Comparison of ENCODE assay signal across 16 cellular contexts in the genomic region with DNA sequence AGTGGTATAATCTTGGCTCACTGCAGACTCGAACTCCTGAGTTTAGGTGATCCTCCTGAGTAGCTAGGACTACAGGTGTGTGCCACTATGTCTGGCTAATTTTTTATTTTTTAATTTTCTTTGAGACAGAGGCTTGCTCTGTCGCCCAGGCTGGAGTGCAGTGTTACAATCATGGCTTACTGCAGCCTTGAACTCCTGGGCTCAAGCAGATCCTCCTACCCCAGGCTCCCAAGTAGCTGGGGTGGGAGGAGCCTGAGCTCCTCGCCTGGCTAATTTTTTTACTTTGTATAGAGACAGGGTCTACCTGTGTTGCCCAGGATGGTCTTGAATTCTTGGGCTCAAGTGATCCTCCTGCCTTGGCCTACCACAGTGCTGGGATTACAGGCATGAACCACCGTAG.
DNase-seq lines count a peak whose midpoint lies in the region; ATAC-seq and TF ChIP-seq lines count a peak whose summit lies in the region.
"Had no signal": no experiment of that assay in that cellular context is flagged by ENCODE, and none has a peak within 500 bp of the region (broad histone marks: within the 10 kb centered on the region; RNA-seq: fewer than 3 reads in every experiment).

No MANE protein-coding gene starts in this region.

- no peaks in the 10 kb centered on the region for H3K36me3 ChIP-seq in Loucy (ENCODE audit: insufficient read depth, low read length)
- H3K36me3 ChIP-seq in neural progenitor cell = no peaks in the 10 kb centered on the region
- H3K36me3 ChIP-seq: SJSA1 had no signal

- peak overlapping the region; percentile 77 for H3K4me2 ChIP-seq in Loucy (ENCODE audit: low read depth, low read length, poor library complexity, severe bottlenecking)
- H3K4me2 ChIP-seq in neural progenitor cell = no peak overlapping the region

- peak overlapping the region; percentile 98 for H3K27ac Mint-ChIP-seq in activated T-cell treated with anti-CD3 and anti-CD28 coated beads, Interleukin-2, amount 50 U/mL, for 72 hours
- peak overlapping the region; percentile 27 for H3K27ac Mint-ChIP-seq in dendritic cell treated with granulocyte-macrophage colony-stimulating factor and Interleukin-4, amounts not matched to agents 40 ng/mL and 50 ng/mL, for 4 days
- peak overlapping the region; percentile 87 for H3K27ac Mint-ChIP-seq in stimulated activated effector memory CD8-positive, alpha-beta T cell treated with anti-CD3 and anti-CD28 coated beads, Interleukin-12 subunit alpha, Interleukin-12 subunit beta, amount 100 ng/mL, for 72 hours
- H3K27ac Mint-ChIP-seq in neural progenitor cell = no peak overlapping the region

- H3K9ac ChIP-seq in Loucy (ENCODE audit: low read depth, low read length, poor library complexity, severe bottlenecking) = peak overlapping the region; percentile 75
- H3K9ac ChIP-seq in neural progenitor cell = no peak overlapping the region

- intact Hi-C loops in dendritic cell treated with granulocyte-macrophage colony-stimulating factor and Interleukin-4, amounts not matched to agents 40 ng/mL and 50 ng/mL, for 4 days (cut with micrococcal nuclease) = no loop called here

- H3K4me3 Mint-ChIP-seq in activated T-cell treated with anti-CD3 and anti-CD28 coated beads, Interleukin-2, amount 50 U/mL, for 72 hours = no peak overlapping the region
- no peak overlapping the region for H3K4me3 Mint-ChIP-seq in activated T-cell treated with anti-CD3 and anti-CD28 coated beads, Interleukin-2, amount 50 U/mL, for 4 hours
- H3K4me3 Mint-ChIP-seq in dendritic cell treated with granulocyte-macrophage colony-stimulating factor and Interleukin-4, amounts not matched to agents 40 ng/mL and 50 ng/mL, for 4 days = no peak overlapping the region
- no peak overlapping the region for H3K4me3 Mint-ChIP-seq in stimulated activated effector memory CD8-positive, alpha-beta T cell treated with anti-CD3 and anti-CD28 coated beads, Interleukin-12 subunit alpha, Interleukin-12 subunit beta, amount 100 ng/mL, for 72 hours
- H3K4me3 Mint-ChIP-seq in neural progenitor cell = no peak overlapping the region
- H3K4me3 Mint-ChIP-seq: B cell had no signal

- ATAC-seq in activated T-cell treated with anti-CD3 and anti-CD28 coated beads, Interleukin-2, amount 50 U/mL, for 72 hours (replicated peaks in 1 of 2) = no peak
- no peak for ATAC-seq in activated T-cell treated with anti-CD3 and anti-CD28 coated beads, Interleukin-2, amount 50 U/mL, for 4 hours
- no peak for ATAC-seq in stimulated activated effector memory CD8-positive, alpha-beta T cell treated with anti-CD3 and anti-CD28 coated beads, Interleukin-12 subunit alpha, Interleukin-12 subunit beta, amount 100 ng/mL, for 72 hours
- no peak for ATAC-seq in GM21786 (IDR thresholded peaks at IDR 0.05; ENCODE audit: unreplicated experiment)

- H3K4me1 Mint-ChIP-seq in activated T-cell treated with anti-CD3 and anti-CD28 coated beads, Interleukin-2, amount 50 U/mL, for 72 hours (ENCODE audit: low read depth) = peaks cover 69% of the 10 kb centered on the region
- H3K4me1 Mint-ChIP-seq in activated T-cell treated with anti-CD3 and anti-CD28 coated beads, Interleukin-2, amount 50 U/mL, for 4 hours (ENCODE audit: low read depth) = peaks cover 71% of the 10 kb centered on the region
- H3K4me1 Mint-ChIP-seq in dendritic cell treated with granulocyte-macrophage colony-stimulating factor and Interleukin-4, amounts not matched to agents 40 ng/mL and 50 ng/mL, for 4 days (ENCODE audit: low read depth) = peaks cover 63% of the 10 kb centered on the region
- H3K4me1 Mint-ChIP-seq in stimulated activated effector memory CD8-positive, alpha-beta T cell treated with anti-CD3 and anti-CD28 coated beads, Interleukin-12 subunit alpha, Interleukin-12 subunit beta, amount 100 ng/mL, for 72 hours = peaks cover 74% of the 10 kb centered on the region
- H3K4me1 Mint-ChIP-seq in neural progenitor cell = no peaks in the 10 kb centered on the region

- no peak for TF ChIP-seq CTCF in Loucy (conservative IDR thresholded peaks at IDR 0.05; ENCODE audit: low read length)
- TF ChIP-seq CTCF in neural progenitor cell (IDR thresholded peaks at IDR 0.05) = no peak

- H3K79me2 ChIP-seq in Loucy (ENCODE audit: insufficient read depth, low read length) = peaks cover 30% of the 10 kb centered on the region
- H3K79me2 ChIP-seq in neural progenitor cell (ENCODE audit: low read depth) = no peaks in the 10 kb centered on the region

- no peak for DNase-seq in activated T-cell treated with anti-CD3 and anti-CD28 coated beads, Interleukin-2, amount 50 U/mL, for 72 hours
- DNase-seq in activated T-cell treated with anti-CD3 and anti-CD28 coated beads, Interleukin-2, amount 50 U/mL, for 4 hours = no peak
- no peak for DNase-seq in stimulated activated effector memory CD8-positive, alpha-beta T cell treated with anti-CD3 and anti-CD28 coated beads, Interleukin-12 subunit alpha, Interleukin-12 subunit beta, amount 100 ng/mL, for 72 hours (ENCODE audit: low spot score in 2 of 2)
- DNase-seq in Ammon's horn (ENCODE audit: low spot score) (no peak), neural progenitor cell (ENCODE audit: low spot score) (no peak)
- DNase-seq: ACHN; CD8-positive, alpha-beta memory T cell; Karpas-422; NCI-H1436 treated with DMSO at 0.1 percent for 48 hours; NCI-H2081 treated with DMSO at 0.1 percent for 48 hours; NCI-H524 had no signal

- H3K27ac ChIP-seq in neural progenitor cell = no peak overlapping the region
- H3K27ac ChIP-seq: SJSA1 had no signal

- peaks cover 0 to 5% of the 10 kb centered on the region in 2 donors for H3K9me3 Mint-ChIP-seq in activated T-cell treated with anti-CD3 and anti-CD28 coated beads, Interleukin-2, amount 50 U/mL, for 72 hours
- H3K9me3 Mint-ChIP-seq in activated T-cell treated with anti-CD3 and anti-CD28 coated beads, Interleukin-2, amount 50 U/mL, for 4 hours = peaks cover 9% of the 10 kb centered on the region
- no peaks in the 10 kb centered on the region for H3K9me3 Mint-ChIP-seq in dendritic cell treated with granulocyte-macrophage colony-stimulating factor and Interleukin-4, amounts not matched to agents 40 ng/mL and 50 ng/mL, for 4 days
- H3K9me3 Mint-ChIP-seq in stimulated activated effector memory CD8-positive, alpha-beta T cell treated with anti-CD3 and anti-CD28 coated beads, Interleukin-12 subunit alpha, Interleukin-12 subunit beta, amount 100 ng/mL, for 72 hours = peaks cover 3% of the 10 kb centered on the region
- peaks cover 7% of the 10 kb centered on the region for H3K9me3 Mint-ChIP-seq in neural progenitor cell
- H3K9me3 Mint-ChIP-seq: CD8-positive, alpha-beta memory T cell had no signal

- H4K20me1 ChIP-seq in Loucy (ENCODE audit: insufficient read depth, low read length, poor library complexity, severe bottlenecking) = no peaks in the 10 kb centered on the region
- H4K20me1 ChIP-seq in neural progenitor cell (ENCODE audit: low read depth) = no peaks in the 10 kb centered on the region

- H3K4me3 ChIP-seq in Loucy (ENCODE audit: low read length, poor library complexity, severe bottlenecking) = no peak overlapping the region
- no peak overlapping the region for H3K4me3 ChIP-seq in neural progenitor cell
- H3K4me3 ChIP-seq: SJSA1 had no signal

- peaks cover 81% of the 10 kb centered on the region for H3K4me1 ChIP-seq in Loucy (ENCODE audit: insufficient read depth, low read length, poor library complexity, severe bottlenecking)
- peaks cover 2% of the 10 kb centered on the region for H3K4me1 ChIP-seq in neural progenitor cell

- H3K9me3 ChIP-seq in Loucy (ENCODE audit: insufficient read depth, low read depth, low read length) (peaks cover 5% of the 10 kb centered on the region; the same call in 1 of the 2 replicates), neural progenitor cell (ENCODE audit: low read depth) (no peaks in the 10 kb centered on the region)
- H3K9me3 ChIP-seq: SJSA1 had no signal

- H3K9me2 ChIP-seq in Loucy (replicated peaks; ENCODE audit: low read depth, low read length) = no peaks in the 10 kb centered on the region

- H3K27me3 ChIP-seq in Loucy (ENCODE audit: insufficient read depth, low read length, poor library complexity, severe bottlenecking) = no peaks in the 10 kb centered on the region
- no peaks in the 10 kb centered on the region for H3K27me3 ChIP-seq in neural progenitor cell
- H3K27me3 ChIP-seq: SJSA1 had no signal

- H3F3A ChIP-seq in Loucy (ENCODE audit: low read depth) (peaks cover 18% of the 10 kb centered on the region), neural progenitor cell (ENCODE audit: low read depth) (no peaks in the 10 kb centered on the region)

- H3K27me3 Mint-ChIP-seq in activated T-cell treated with anti-CD3 and anti-CD28 coated beads, Interleukin-2, amount 50 U/mL, for 72 hours (ENCODE audit: low read depth) = no peaks in the 10 kb centered on the region
- no peaks in the 10 kb centered on the region for H3K27me3 Mint-ChIP-seq in activated T-cell treated with anti-CD3 and anti-CD28 coated beads, Interleukin-2, amount 50 U/mL, for 4 hours (ENCODE audit: low read depth)
- no peaks in the 10 kb centered on the region for H3K27me3 Mint-ChIP-seq in dendritic cell treated with granulocyte-macrophage colony-stimulating factor and Interleukin-4, amounts not matched to agents 40 ng/mL and 50 ng/mL, for 4 days
- H3K27me3 Mint-ChIP-seq in neural progenitor cell (ENCODE audit: insufficient read depth, low read depth) = no peaks in the 10 kb centered on the region
- H3K27me3 Mint-ChIP-seq: B cell; CD8-positive, alpha-beta memory T cell had no signal

- H2AFZ ChIP-seq in Loucy (ENCODE audit: low read length) (no peak overlapping the region), neural progenitor cell (replicated peaks) (no peak overlapping the region)

- H3K36me3 Mint-ChIP-seq in activated T-cell treated with anti-CD3 and anti-CD28 coated beads, Interleukin-2, amount 50 U/mL, for 72 hours (ENCODE audit: insufficient read depth in 2 of 2) = peaks cover 2 to 21% of the 10 kb centered on the region in 2 donors
- H3K36me3 Mint-ChIP-seq in activated T-cell treated with anti-CD3 and anti-CD28 coated beads, Interleukin-2, amount 50 U/mL, for 4 hours (ENCODE audit: insufficient read depth) = peaks cover 18% of the 10 kb centered on the region
- peaks cover 3% of the 10 kb centered on the region for H3K36me3 Mint-ChIP-seq in dendritic cell treated with granulocyte-macrophage colony-stimulating factor and Interleukin-4, amounts not matched to agents 40 ng/mL and 50 ng/mL, for 4 days (ENCODE audit: low read depth)
- H3K36me3 Mint-ChIP-seq in stimulated activated effector memory CD8-positive, alpha-beta T cell treated with anti-CD3 and anti-CD28 coated beads, Interleukin-12 subunit alpha, Interleukin-12 subunit beta, amount 100 ng/mL, for 72 hours = peaks cover 19% of the 10 kb centered on the region
- H3K36me3 Mint-ChIP-seq in neural progenitor cell = no peaks in the 10 kb centered on the region
